In the genomic region with DNA sequence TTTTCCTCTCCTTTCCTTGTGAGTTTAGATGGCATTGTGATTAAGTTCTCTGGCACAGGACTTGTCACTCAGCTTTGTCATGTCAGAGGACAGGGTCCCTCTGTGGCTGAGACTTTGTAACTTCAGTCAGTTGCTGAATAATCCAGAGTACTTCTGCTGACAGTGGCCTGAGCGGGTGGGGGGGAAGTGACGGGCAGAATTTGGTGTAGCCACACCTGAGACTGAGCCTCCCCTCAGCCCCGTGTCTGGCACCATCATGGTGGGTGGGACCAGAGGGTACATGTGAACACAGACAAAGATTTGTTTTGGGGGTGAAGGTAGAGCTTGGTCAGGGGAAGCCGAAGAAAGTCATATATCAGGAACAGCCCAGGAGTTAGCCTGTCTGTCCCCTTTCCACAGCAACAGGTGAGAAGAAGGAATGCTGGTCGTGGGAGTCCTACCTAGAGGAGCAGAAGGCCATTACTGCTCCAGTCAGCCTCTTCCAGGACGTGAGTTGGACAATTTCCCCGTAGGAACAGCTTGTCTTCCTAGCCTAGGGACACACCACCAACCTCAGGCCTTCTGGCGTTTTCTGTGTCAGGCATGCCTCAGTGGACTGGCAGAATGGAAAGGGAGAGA, we compare ENCODE assay signal across 26 cellular contexts. TPM values are rescaled to one million over a fixed set of nuclear protein-coding genes. Genes with fewer than 3 reads are reported as not detected.
DNase-seq lines count a peak whose midpoint lies in the region; ATAC-seq and TF ChIP-seq lines count a peak whose summit lies in the region.
"Had no signal": no experiment of that assay in that cellular context is flagged by ENCODE, and none has a peak within 500 bp of the region (broad histone marks: within the 10 kb centered on the region; RNA-seq: fewer than 3 reads in every experiment).

No MANE protein-coding gene starts in this region.

- POLR2A ChIA-PET in activated CD4-positive, alpha-beta T cell treated with anti-CD3 and anti-CD28 coated beads, Interleukin-2, amount 10 ng/mL, durations not matched to agents 7 days and 5 days (lab: Charles Lee), result no interaction called here
- POLR2A ChIA-PET in OCI-LY7 (lab: Charles Lee), result no interaction called here

- CTCF ChIA-PET in activated CD4-positive, alpha-beta T cell treated with anti-CD3 and anti-CD28 coated beads, Interleukin-2, amount 10 ng/mL, durations not matched to agents 7 days and 5 days (lab: Charles Lee), result interaction anchor here (1.2 to 1.4 kb wide), 3 partner anchors 10 to 571 kb away, joined by 3 to 5 read pairs (median 3); no protein-coding TSS in a partner anchor
- CTCF ChIA-PET in OCI-LY7 (lab: Charles Lee; ENCODE audit: unreplicated experiment), result no interaction called here

- H3K4me1 Mint-ChIP-seq in chondrocyte (ENCODE audit: low read depth), result no peaks in the 10 kb centered on the region
- H3K4me1 Mint-ChIP-seq in activated CD4-positive, alpha-beta T cell treated with anti-CD3 and anti-CD28 coated beads, Interleukin-2, amount 10 ng/mL, durations not matched to agents 7 days and 5 days, result no peaks in the 10 kb centered on the region
- H3K4me1 Mint-ChIP-seq: B cell had no signal

- no peak overlapping the region for H3K27ac Mint-ChIP-seq in chondrocyte (ENCODE audit: unreplicated experiment)
- H3K27ac Mint-ChIP-seq in activated CD4-positive, alpha-beta T cell treated with anti-CD3 and anti-CD28 coated beads, Interleukin-2, amount 10 ng/mL, durations not matched to agents 7 days and 5 days, result no peak overlapping the region
- H3K27ac Mint-ChIP-seq: B cell; CD8-positive, alpha-beta T cell had no signal

- TF ChIP-seq CTCF in chondrocyte (IDR thresholded peaks at IDR 0.05) (no peak), osteoblast (IDR thresholded peaks at IDR 0.05; ENCODE audit: extremely low read depth, low read depth, low read length) (no peak), OCI-LY7 (conservative IDR thresholded peaks at IDR 0.05; ENCODE audit: low read length) (no peak)

- no peak overlapping the region for H2AFZ ChIP-seq in osteoblast (ENCODE audit: low read length)
- H2AFZ ChIP-seq in OCI-LY7 (ENCODE audit: low read length), result no peak overlapping the region

- intact Hi-C loops in cardiac septum (cut with DNase I), result no loop called here
- intact Hi-C loops in left cardiac atrium (cut with DNase I), result no loop called here
- intact Hi-C loops in OCI-LY7 (cut with micrococcal nuclease; ENCODE audit: unreplicated experiment), result no loop called here

- H3K4me2 ChIP-seq in osteoblast (ENCODE audit: insufficient read depth, low read length), result no peak overlapping the region
- H3K4me2 ChIP-seq in OCI-LY7 (ENCODE audit: low read length), result no peak overlapping the region

- H3K9me2 ChIP-seq in OCI-LY7 (ENCODE audit: insufficient read depth, low read length), result no peaks in the 10 kb centered on the region

- H3K36me3 Mint-ChIP-seq in chondrocyte (ENCODE audit: low read depth), result peaks cover 2% of the 10 kb centered on the region
- H3K36me3 Mint-ChIP-seq in activated CD4-positive, alpha-beta T cell treated with anti-CD3 and anti-CD28 coated beads, Interleukin-2, amount 10 ng/mL, durations not matched to agents 7 days and 5 days (ENCODE audit: low read depth), result no peaks in the 10 kb centered on the region

- H3K4me1 ChIP-seq in osteoblast (ENCODE audit: insufficient read depth, low read length), result peaks cover 10% of the 10 kb centered on the region
- H3K4me1 ChIP-seq in OCI-LY7 (ENCODE audit: insufficient read depth, low read length, poor library complexity, severe bottlenecking), result no peaks in the 10 kb centered on the region

- no peak for ATAC-seq in left cardiac atrium
- ATAC-seq: CD8-positive, alpha-beta T cell had no signal

- H3K27me3 Mint-ChIP-seq in chondrocyte (ENCODE audit: low read depth), result no peaks in the 10 kb centered on the region
- peaks cover 2% of the 10 kb centered on the region for H3K27me3 Mint-ChIP-seq in activated CD4-positive, alpha-beta T cell treated with anti-CD3 and anti-CD28 coated beads, Interleukin-2, amount 10 ng/mL, durations not matched to agents 7 days and 5 days
- H3K27me3 Mint-ChIP-seq: B cell had no signal

- H3K4me3 ChIP-seq in osteoblast (ENCODE audit: insufficient read depth, low read length), result no peak overlapping the region
- no peak overlapping the region for H3K4me3 ChIP-seq in OCI-LY7 (ENCODE audit: low read depth, low read length, poor library complexity, severe bottlenecking)

- H4K20me1 ChIP-seq in osteoblast (ENCODE audit: insufficient read depth, low read length) (no peaks in the 10 kb centered on the region), OCI-LY7 (ENCODE audit: insufficient read depth, low read length) (no peaks in the 10 kb centered on the region)

- no peaks in the 10 kb centered on the region for H3K27me3 ChIP-seq in osteoblast (ENCODE audit: insufficient read depth, low read length)

- H3K27ac ChIP-seq in osteoblast (ENCODE audit: low read depth, low read length) (no peak overlapping the region), OCI-LY7 (ENCODE audit: low read depth, low read length, poor library complexity, severe bottlenecking) (no peak overlapping the region)
- H3K27ac ChIP-seq: 22Rv1, C4-2B had no signal

- no peaks in the 10 kb centered on the region for H3K79me2 ChIP-seq in osteoblast (ENCODE audit: insufficient read depth, low read length)
- H3K79me2 ChIP-seq in OCI-LY7 (ENCODE audit: insufficient read depth, low read depth, low read length), result no peaks in the 10 kb centered on the region

- DNase-seq in cardiac septum (ENCODE audit: low spot score) (peak; percentile 10), left cardiac atrium (no peak), chondrocyte (ENCODE audit: low spot score) (peak; percentile 63), osteoblast (ENCODE audit: insufficient read length, low spot score, missing footprints) (peak; percentile 60), NCI-H1436 (lab: John Stamatoyannopoulos, UW) (no peak), OCI-LY7 (ENCODE audit: low spot score) (no peak)
- no peak for DNase-seq in activated CD4-positive, alpha-beta T cell treated with anti-CD3 and anti-CD28 coated beads, Interleukin-2, amount 10 ng/mL, durations not matched to agents 7 days and 5 days
- DNase-seq: CD8-positive, alpha-beta T cell; DMS 273 treated with DMSO at 0.1 percent for 48 hours; DMS79; EL; GF-D8; KBM-7; MV-4-11; NCI-H1105; NCI-H2029; NCI-H446; NCI-H526; NCI-H82; RPMI8226; SHP77 had no signal

- H3K4me3 Mint-ChIP-seq in chondrocyte (ENCODE audit: unreplicated experiment), result no peak overlapping the region
- H3K4me3 Mint-ChIP-seq in activated CD4-positive, alpha-beta T cell treated with anti-CD3 and anti-CD28 coated beads, Interleukin-2, amount 10 ng/mL, durations not matched to agents 7 days and 5 days, result no peak overlapping the region
- H3K4me3 Mint-ChIP-seq: B cell; CD8-positive, alpha-beta T cell had no signal

- BruUV-seq in OCI-LY7 (replicated peaks; lab: Mats Ljungman, UMichigan), result no TSS peak

- H3K9me3 Mint-ChIP-seq in chondrocyte (ENCODE audit: low read depth), result peaks cover 6% of the 10 kb centered on the region
- H3K9me3 Mint-ChIP-seq in activated CD4-positive, alpha-beta T cell treated with anti-CD3 and anti-CD28 coated beads, Interleukin-2, amount 10 ng/mL, durations not matched to agents 7 days and 5 days, result no peaks in the 10 kb centered on the region

- no peaks in the 10 kb centered on the region for H3K9me3 ChIP-seq in osteoblast (ENCODE audit: low read depth, low read length)
- H3K9me3 ChIP-seq in OCI-LY7 (ENCODE audit: low read length), result no peaks in the 10 kb centered on the region

- no peaks in the 10 kb centered on the region for H3K36me3 ChIP-seq in osteoblast (ENCODE audit: insufficient read depth, low read length)
- no peaks in the 10 kb centered on the region for H3K36me3 ChIP-seq in OCI-LY7 (ENCODE audit: insufficient read depth, low read length)

RNA-seq across cellular contexts. Expression of a gene that starts 20.9 kb away (rescaled TPM):
- total RNA-seq in cardiac septum, result 7.9 TPM
- total RNA-seq in left cardiac atrium, result 1 to 10 TPM; 3.3 to 5.5 TPM
- 11.2 to 17.0 TPM (median 11.6 TPM) in 3 replicates for total RNA-seq in chondrocyte
- 5.6 and 9.8 TPM in 2 replicates for total RNA-seq in osteoblast
- 1 to 10 TPM; 6.7 to 7.9 TPM for total RNA-seq in activated CD4-positive, alpha-beta T cell treated with anti-CD3 and anti-CD28 coated beads, Interleukin-2, amount 10 ng/mL, durations not matched to agents 7 days and 5 days
- 22.4 and 23.8 TPM in 2 replicates for total RNA-seq in OCI-LY7 (2014; rRNA removed; shearing (Covaris generic))
- total RNA-seq in OCI-LY7 (2022), result 27.8 and 28.3 TPM in 2 replicates

RNA-seq across cellular contexts. Expression of a gene that starts 30.5 kb away (rescaled TPM):
- 0.70 TPM for total RNA-seq in cardiac septum
- total RNA-seq in left cardiac atrium, result 10 to 100 TPM in 1 of 2 donors, 1 to 10 TPM in 1; 7.9 to 10.9 TPM
- 0.45 to 2.1 TPM (median 0.54 TPM) in 3 replicates for total RNA-seq in chondrocyte
- total RNA-seq in osteoblast, result under 0.01 and 0.29 TPM in 2 replicates
- under 1 TPM; 0.37 to 0.40 TPM for total RNA-seq in activated CD4-positive, alpha-beta T cell treated with anti-CD3 and anti-CD28 coated beads, Interleukin-2, amount 10 ng/mL, durations not matched to agents 7 days and 5 days
- total RNA-seq in OCI-LY7 (2014; rRNA removed; shearing (Covaris generic)), result 0.41 and 1.3 TPM in 2 replicates
- 0.48 and 0.87 TPM in 2 replicates for total RNA-seq in OCI-LY7 (2022)
- total RNA-seq: LHCN-M2, SK-MEL-5 had no signal

Comparison
In these comparisons a context has a peak if more than half of its experiments do, and no peak if none do; other contexts are left out.
1. DNase-seq: peak in cardiac septum (single experiment), chondrocyte (single experiment) and osteoblast (single experiment); none in left cardiac atrium (single experiment), NCI-H1436 (single experiment), activated CD4-positive, alpha-beta T cell treated with anti-CD3 and anti-CD28 coated beads, Interleukin-2, amount 10 ng/mL, durations not matched to agents 7 days and 5 days (single experiment) and OCI-LY7 (single experiment).